Comparison of ENCODE assay signal across 39 cellular contexts in genomic region chr2:163479599-163479998, GRCh38.
"Had no signal": no experiment of that assay in that cellular context is flagged by ENCODE, and none has a peak within 500 bp of the region (broad histone marks: within the 10 kb centered on the region; RNA-seq: fewer than 3 reads in every experiment).

No MANE protein-coding gene starts in this region.

- H3K4me3 Mint-ChIP-seq: activated naive CD4-positive, alpha-beta T cell treated with anti-CD3 and anti-CD28 coated beads for 36 hours; activated naive CD4-positive, alpha-beta T cell treated with anti-CD3 and anti-CD28 coated beads, Interleukin-2, amount 10 ng/mL, durations not matched to agents 7 days and 5 days; activated naive CD4-positive, alpha-beta T cell treated with anti-CD3 and anti-CD28 coated beads, Interleukin-2, amount 50 U/mL, for 24 hours; activated naive CD8-positive, alpha-beta T cell; activated naive CD8-positive, alpha-beta T cell treated with anti-CD3 and anti-CD28 coated beads for 36 hours; activated naive CD8-positive, alpha-beta T cell treated with anti-CD3 and anti-CD28 coated beads, Interleukin-2, amount 10 ng/mL, durations not matched to agents 7 days and 5 days; activated naive CD8-positive, alpha-beta T cell treated with anti-CD3 and anti-CD28 coated beads, Interleukin-2, amount 50 U/mL, for 24 hours; activated T-cell treated with anti-CD3 and anti-CD28 coated beads, Interleukin-2, amount 50 U/mL, for 24 hours; activated T-cell treated with anti-CD3 and anti-CD28 coated beads, Interleukin-2, amount 50 U/mL, for 4 hours; activated T-cell treated with anti-CD3 and anti-CD28 coated beads, Interleukin-2, amount 50 U/mL, for 72 hours; activated T-helper 1 cell treated with anti-CD3 and anti-CD28 coated beads, Interleukin-12 subunit alpha, Interleukin-12 subunit beta, Interleukin-2, Interleukin-4 antibody, amounts not matched to agents 30 ng/mL and 10 ng/mL and 1 ng/mL, durations not matched to agents 14 hours and 24 hours and 36 hours; activated T-helper 17 cell treated with anti-CD3 and anti-CD28 coated beads, Interleukin-2, amount 50 U/mL, for 72 hours; brain; central memory CD8-positive, alpha-beta T cell had no signal

- DNase-seq: activated effector memory CD4-positive, alpha-beta T cell treated with anti-CD3 and anti-CD28 coated beads, Interleukin-2, amount 50 U/mL, for 16 hours; activated effector memory CD4-positive, alpha-beta T cell treated with Interleukin-2 at 50 U/mL for 16 hours; activated gamma-delta T cell; activated gamma-delta T cell treated with Interleukin-2 at 50 U/mL for 16 hours; activated naive CD4-positive, alpha-beta T cell; activated naive CD4-positive, alpha-beta T cell treated with anti-CD3 and anti-CD28 coated beads for 36 hours; activated naive CD4-positive, alpha-beta T cell treated with anti-CD3 and anti-CD28 coated beads, Interleukin-2, amount 10 ng/mL, durations not matched to agents 7 days and 5 days; activated naive CD4-positive, alpha-beta T cell treated with anti-CD3 and anti-CD28 coated beads, Interleukin-2, amount 50 U/mL, for 16 hours; activated naive CD4-positive, alpha-beta T cell treated with Interleukin-2 at 50 U/mL for 16 hours; activated naive CD8-positive, alpha-beta T cell treated with anti-CD3 and anti-CD28 coated beads for 36 hours; activated naive CD8-positive, alpha-beta T cell treated with anti-CD3 and anti-CD28 coated beads, Interleukin-2, amount 10 ng/mL, durations not matched to agents 7 days and 5 days; activated naive CD8-positive, alpha-beta T cell treated with anti-CD3 and anti-CD28 coated beads, Interleukin-2, amount 50 U/mL, for 24 hours; activated T-cell treated with anti-CD3 and anti-CD28 coated beads for 4 hours; activated T-cell treated with anti-CD3 and anti-CD28 coated beads, Interleukin-2, amount 50 U/mL, for 1 hour; activated T-cell treated with anti-CD3 and anti-CD28 coated beads, Interleukin-2, amount 50 U/mL, for 24 hours; activated T-cell treated with anti-CD3 and anti-CD28 coated beads, Interleukin-2, amount 50 U/mL, for 4 hours; activated T-cell treated with anti-CD3 and anti-CD28 coated beads, Interleukin-2, amount 50 U/mL, for 48 hours; activated T-cell treated with anti-CD3 and anti-CD28 coated beads, Interleukin-2, amount 50 U/mL, for 72 hours; adrenal gland; amniotic stem cell; amygdala; anterior cingulate cortex; body of pancreas; brain microvascular endothelial cell; caudate nucleus; central memory CD4-positive, alpha-beta T cell; cerebellar nuclear complex had no signal

- H3K9me3 Mint-ChIP-seq: activated naive CD4-positive, alpha-beta T cell treated with anti-CD3 and anti-CD28 coated beads, Interleukin-2, amount 50 U/mL, for 24 hours; activated naive CD8-positive, alpha-beta T cell treated with anti-CD3 and anti-CD28 coated beads, Interleukin-2, amount 10 ng/mL, durations not matched to agents 7 days and 5 days; activated naive CD8-positive, alpha-beta T cell treated with anti-CD3 and anti-CD28 coated beads, Interleukin-2, amount 50 U/mL, for 24 hours; activated T-cell treated with anti-CD3 and anti-CD28 coated beads, Interleukin-2, amount 50 U/mL, for 72 hours; activated T-helper 1 cell treated with anti-CD3 and anti-CD28 coated beads, Interleukin-12 subunit alpha, Interleukin-12 subunit beta, Interleukin-2, Interleukin-4 antibody, amounts not matched to agents 30 ng/mL and 10 ng/mL and 1 ng/mL, durations not matched to agents 14 hours and 24 hours and 36 hours; activated T-helper 17 cell treated with anti-CD3 and anti-CD28 coated beads, Interleukin-2, amount 50 U/mL, for 72 hours; central memory CD8-positive, alpha-beta T cell had no signal

- H3K27me3 Mint-ChIP-seq: activated naive CD4-positive, alpha-beta T cell treated with anti-CD3 and anti-CD28 coated beads, Interleukin-2, amount 10 ng/mL, durations not matched to agents 7 days and 5 days; activated naive CD4-positive, alpha-beta T cell treated with anti-CD3 and anti-CD28 coated beads, Interleukin-2, amount 50 U/mL, for 24 hours; activated naive CD8-positive, alpha-beta T cell; activated naive CD8-positive, alpha-beta T cell treated with anti-CD3 and anti-CD28 coated beads for 36 hours; activated naive CD8-positive, alpha-beta T cell treated with anti-CD3 and anti-CD28 coated beads, Interleukin-2, amount 10 ng/mL, durations not matched to agents 7 days and 5 days; activated naive CD8-positive, alpha-beta T cell treated with anti-CD3 and anti-CD28 coated beads, Interleukin-2, amount 50 U/mL, for 24 hours; activated T-cell treated with anti-CD3 and anti-CD28 coated beads, Interleukin-2, amount 50 U/mL, for 24 hours; activated T-helper 17 cell treated with anti-CD3 and anti-CD28 coated beads, Interleukin-2, amount 50 U/mL, for 72 hours; brain; central memory CD8-positive, alpha-beta T cell had no signal

- H3K4me1 Mint-ChIP-seq: activated naive CD4-positive, alpha-beta T cell treated with anti-CD3 and anti-CD28 coated beads, Interleukin-2, amount 10 ng/mL, durations not matched to agents 7 days and 5 days; activated naive CD4-positive, alpha-beta T cell treated with anti-CD3 and anti-CD28 coated beads, Interleukin-2, amount 50 U/mL, for 24 hours; activated naive CD8-positive, alpha-beta T cell treated with anti-CD3 and anti-CD28 coated beads for 36 hours; activated naive CD8-positive, alpha-beta T cell treated with anti-CD3 and anti-CD28 coated beads, Interleukin-2, amount 10 ng/mL, durations not matched to agents 7 days and 5 days; activated naive CD8-positive, alpha-beta T cell treated with anti-CD3 and anti-CD28 coated beads, Interleukin-2, amount 50 U/mL, for 24 hours; activated T-helper 17 cell treated with anti-CD3 and anti-CD28 coated beads, Interleukin-2, amount 50 U/mL, for 72 hours; central memory CD8-positive, alpha-beta T cell had no signal

- FAIRE-seq: astrocyte had no signal

- H3K4me1 ChIP-seq: adrenal gland, ascending aorta, body of pancreas, breast epithelium had no signal

- H3K36me3 ChIP-seq: adrenal gland, ascending aorta, brain microvascular endothelial cell, breast epithelium, cardiac muscle cell had no signal

- H3K27ac Mint-ChIP-seq: activated naive CD4-positive, alpha-beta T cell treated with anti-CD3 and anti-CD28 coated beads for 36 hours; activated naive CD4-positive, alpha-beta T cell treated with anti-CD3 and anti-CD28 coated beads, Interleukin-2, amount 10 ng/mL, durations not matched to agents 7 days and 5 days; activated naive CD4-positive, alpha-beta T cell treated with anti-CD3 and anti-CD28 coated beads, Interleukin-2, amount 50 U/mL, for 24 hours; activated naive CD4-positive, alpha-beta T cell treated with anti-CD3 and anti-CD28 coated beads, Interleukin-2, amount 50 U/mL, for 72 hours; activated naive CD8-positive, alpha-beta T cell; activated naive CD8-positive, alpha-beta T cell treated with anti-CD3 and anti-CD28 coated beads for 36 hours; activated naive CD8-positive, alpha-beta T cell treated with anti-CD3 and anti-CD28 coated beads, Interleukin-2, amount 10 ng/mL, durations not matched to agents 7 days and 5 days; activated naive CD8-positive, alpha-beta T cell treated with anti-CD3 and anti-CD28 coated beads, Interleukin-2, amount 50 U/mL, for 24 hours; activated T-cell treated with anti-CD3 and anti-CD28 coated beads, Interleukin-2, amount 50 U/mL, for 24 hours; activated T-cell treated with anti-CD3 and anti-CD28 coated beads, Interleukin-2, amount 50 U/mL, for 72 hours; activated T-helper 1 cell treated with anti-CD3 and anti-CD28 coated beads, Interleukin-12 subunit alpha, Interleukin-12 subunit beta, Interleukin-2, Interleukin-4 antibody, amounts not matched to agents 30 ng/mL and 10 ng/mL and 1 ng/mL, durations not matched to agents 14 hours and 24 hours and 36 hours; activated T-helper 17 cell treated with anti-CD3 and anti-CD28 coated beads, Interleukin-2, amount 50 U/mL, for 72 hours; activated T-helper 2 cell treated with anti-CD3 and anti-CD28 coated beads, Interferon-gamma antibody, Interleukin-2, Interleukin-4, amounts not matched to agents 10 μg/mL and 5 μg/mL and 100 μg/mL, durations not matched to agents 14 hours and 24 hours and 36 hours; brain had no signal

- H3K27ac ChIP-seq: adrenal gland, ascending aorta, body of pancreas, brain microvascular endothelial cell, breast epithelium, cardiac muscle cell had no signal

- ATAC-seq: activated naive CD4-positive, alpha-beta T cell treated with anti-CD3 and anti-CD28 coated beads, Interleukin-2, amount 50 U/mL, for 72 hours; activated naive CD8-positive, alpha-beta T cell treated with anti-CD3 and anti-CD28 coated beads, Interleukin-2, amount 50 U/mL, for 24 hours; activated T-cell treated with anti-CD3 and anti-CD28 coated beads, Interleukin-2, amount 50 U/mL, for 4 hours; activated T-cell treated with anti-CD3 and anti-CD28 coated beads, Interleukin-2, amount 50 U/mL, for 72 hours; activated T-helper 17 cell treated with anti-CD3 and anti-CD28 coated beads, Interleukin-2, amount 50 U/mL, for 72 hours; body of pancreas had no signal

- H3K27me3 ChIP-seq: adrenal gland, ascending aorta, body of pancreas, brain microvascular endothelial cell, breast epithelium, cardiac muscle cell had no signal

- H3K4me3 ChIP-seq: adrenal gland, ascending aorta, body of pancreas, breast epithelium, cardiac muscle cell had no signal

- H3K36me3 Mint-ChIP-seq: activated naive CD4-positive, alpha-beta T cell treated with anti-CD3 and anti-CD28 coated beads, Interleukin-2, amount 10 ng/mL, durations not matched to agents 7 days and 5 days; activated naive CD4-positive, alpha-beta T cell treated with anti-CD3 and anti-CD28 coated beads, Interleukin-2, amount 50 U/mL, for 24 hours; activated naive CD4-positive, alpha-beta T cell treated with anti-CD3 and anti-CD28 coated beads, Interleukin-2, amount 50 U/mL, for 72 hours; activated naive CD8-positive, alpha-beta T cell; activated naive CD8-positive, alpha-beta T cell treated with anti-CD3 and anti-CD28 coated beads for 36 hours; activated naive CD8-positive, alpha-beta T cell treated with anti-CD3 and anti-CD28 coated beads, Interleukin-2, amount 10 ng/mL, durations not matched to agents 7 days and 5 days; brain had no signal

- H3K9me3 ChIP-seq: adrenal gland, ascending aorta, body of pancreas, breast epithelium had no signal
